In the genomic region with DNA sequence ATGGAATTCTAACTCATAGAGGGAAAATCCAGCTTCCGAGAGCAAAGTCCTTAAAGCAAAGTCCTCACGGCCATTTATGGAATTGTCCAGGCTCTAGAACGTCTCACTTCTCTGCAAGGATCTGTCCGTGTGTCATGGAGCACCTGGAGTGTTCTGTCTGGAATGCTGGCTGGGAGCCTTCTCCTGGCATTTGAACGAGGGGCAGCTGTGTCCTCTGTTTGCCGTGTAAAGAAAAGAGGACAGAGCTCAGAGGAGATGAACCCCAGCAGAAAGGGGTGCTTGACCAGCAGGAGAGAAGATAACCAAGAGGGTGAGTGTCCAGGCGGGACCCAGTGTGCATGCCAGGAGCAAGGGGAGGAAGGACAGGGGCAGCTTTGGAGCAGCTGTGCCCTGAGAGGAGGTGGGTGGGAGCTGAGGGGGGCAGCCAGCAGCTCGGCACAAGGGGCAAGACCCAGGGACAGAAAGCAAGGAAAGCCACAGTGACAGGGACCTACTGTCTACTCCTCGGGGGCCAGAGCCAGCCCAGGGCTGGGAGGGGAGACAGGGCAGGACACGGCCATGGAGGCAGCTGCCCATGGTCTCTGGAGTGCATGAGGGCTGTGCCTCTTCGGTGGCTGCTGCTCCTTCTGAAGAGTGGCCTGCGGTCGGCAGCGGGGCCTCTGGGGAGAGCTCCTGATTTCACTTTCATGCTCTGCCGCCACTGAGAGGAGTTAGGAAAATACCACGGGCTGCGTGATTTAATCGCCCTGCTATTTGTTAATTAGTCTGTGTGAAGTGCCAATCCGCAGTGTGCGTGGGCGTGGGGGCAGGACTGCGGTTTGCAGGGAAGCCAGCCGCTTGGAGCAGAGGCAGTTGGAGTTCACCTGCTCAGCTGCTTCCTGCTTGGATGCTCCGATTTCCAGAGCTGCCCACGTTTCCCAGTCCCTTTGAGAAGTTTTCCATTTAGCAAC, we compare ENCODE assay signal across 11 cellular contexts.
A peak's percentile ranks its signal among the peaks of the same experiment; 100 is the strongest.
DNase-seq lines count a peak whose midpoint lies in the region; ATAC-seq and TF ChIP-seq lines count a peak whose summit lies in the region.
"Had no signal": no experiment of that assay in that cellular context is flagged by ENCODE, and none has a peak within 500 bp of the region (broad histone marks: within the 10 kb centered on the region; RNA-seq: fewer than 3 reads in every experiment).

No MANE protein-coding gene starts in this region.

- CTCF ChIA-PET in A673 (lab: Charles Lee), result interaction anchor here (0.6 kb wide), 1 partner anchor 883 kb away, joined by 3 read pairs; no protein-coding TSS in a partner anchor

- H3K4me3 ChIP-seq in A673 (ENCODE audit: low read depth, low read length, poor library complexity, severe bottlenecking), result no peak overlapping the region
- H3K4me3 ChIP-seq in MG63, result no peak overlapping the region
- H3K4me3 ChIP-seq: mucosa of descending colon had no signal

- no peaks in the 10 kb centered on the region for H3K9me3 Mint-ChIP-seq in activated naive CD8-positive, alpha-beta T cell treated with anti-CD3 and anti-CD28 coated beads, Interleukin-2, amount 50 U/mL, for 24 hours
- H3K9me3 Mint-ChIP-seq: brain had no signal

- no peaks in the 10 kb centered on the region for H3K9me3 ChIP-seq in A673 (ENCODE audit: low read depth, low read length, poor library complexity, severe bottlenecking)
- H3K9me3 ChIP-seq in MG63, result no peaks in the 10 kb centered on the region
- H3K9me3 ChIP-seq: mucosa of descending colon had no signal

- H3K27me3 Mint-ChIP-seq in activated naive CD8-positive, alpha-beta T cell treated with anti-CD3 and anti-CD28 coated beads, Interleukin-2, amount 50 U/mL, for 24 hours, result peaks cover 8% of the 10 kb centered on the region
- H3K27me3 Mint-ChIP-seq: brain had no signal

- H3K4me3 Mint-ChIP-seq in activated naive CD8-positive, alpha-beta T cell treated with anti-CD3 and anti-CD28 coated beads, Interleukin-2, amount 50 U/mL, for 24 hours, result no peak overlapping the region
- H3K4me3 Mint-ChIP-seq: brain had no signal

- peaks cover 33% of the 10 kb centered on the region for H3K4me1 Mint-ChIP-seq in activated naive CD8-positive, alpha-beta T cell treated with anti-CD3 and anti-CD28 coated beads, Interleukin-2, amount 50 U/mL, for 24 hours

- peak overlapping the region; percentile 78 for H3K27ac Mint-ChIP-seq in activated naive CD8-positive, alpha-beta T cell treated with anti-CD3 and anti-CD28 coated beads, Interleukin-2, amount 50 U/mL, for 24 hours

- no peaks in the 10 kb centered on the region for H3K36me3 ChIP-seq in A673 (ENCODE audit: insufficient read depth, low read length, poor library complexity, severe bottlenecking)
- no peaks in the 10 kb centered on the region for H3K36me3 ChIP-seq in MG63

- POLR2A ChIA-PET in A673 (lab: Charles Lee; ENCODE audit: low non-redundant PET), result no interaction called here

- BruUV-seq in A673 (replicated peaks; lab: Mats Ljungman, UMichigan), result no TSS peak

- H3K27me3 ChIP-seq in A673 (replicated peaks; ENCODE audit: insufficient read depth, low read depth, low read length, poor library complexity) (peaks cover 23% of the 10 kb centered on the region), MG63 (no peaks in the 10 kb centered on the region)

- H3K4me1 ChIP-seq in A673 (ENCODE audit: insufficient read depth, low read length, poor library complexity, severe bottlenecking), result no peaks in the 10 kb centered on the region

- peak; percentile 45 for DNase-seq in A673 (ENCODE audit: low spot score)
- DNase-seq in MG63, result peak; percentile 74
- DNase-seq in activated naive CD8-positive, alpha-beta T cell treated with anti-CD3 and anti-CD28 coated beads, Interleukin-2, amount 50 U/mL, for 24 hours, result peak; percentile 45
- peak; percentile 6 to 7 for DNase-seq in lung microvascular endothelial cell (ENCODE audit: low read depth in 2 of 2)
- DNase-seq in NCI-H1694 (lab: John Stamatoyannopoulos, UW), result no peak
- DNase-seq: OCI-M1 had no signal

- ATAC-seq in activated naive CD8-positive, alpha-beta T cell treated with anti-CD3 and anti-CD28 coated beads, Interleukin-2, amount 50 U/mL, for 24 hours, result no peak
- no peak for ATAC-seq in GM21737 (IDR thresholded peaks at IDR 0.05; ENCODE audit: unreplicated experiment)
- no peak for ATAC-seq in GM21526 (IDR thresholded peaks at IDR 0.05; ENCODE audit: low FRiP score, unreplicated experiment)
- no peak for ATAC-seq in HG03139 (IDR thresholded peaks at IDR 0.05; ENCODE audit: unreplicated experiment)

- no peak for TF ChIP-seq CTCF in A673 (conservative IDR thresholded peaks at IDR 0.05; ENCODE audit: low read depth, low read length)

- no peaks in the 10 kb centered on the region for H3K36me3 Mint-ChIP-seq in activated naive CD8-positive, alpha-beta T cell treated with anti-CD3 and anti-CD28 coated beads, Interleukin-2, amount 50 U/mL, for 24 hours (ENCODE audit: low read depth)
- H3K36me3 Mint-ChIP-seq: brain had no signal

- intact Hi-C loops in A673 (cut with micrococcal nuclease; ENCODE audit: unreplicated experiment), result no loop called here

- H3K27ac ChIP-seq in A673 (ENCODE audit: low read depth, low read length, poor library complexity, severe bottlenecking), result no peak overlapping the region
